ENCODE assay signal across 15 cellular contexts in the genomic region with DNA sequence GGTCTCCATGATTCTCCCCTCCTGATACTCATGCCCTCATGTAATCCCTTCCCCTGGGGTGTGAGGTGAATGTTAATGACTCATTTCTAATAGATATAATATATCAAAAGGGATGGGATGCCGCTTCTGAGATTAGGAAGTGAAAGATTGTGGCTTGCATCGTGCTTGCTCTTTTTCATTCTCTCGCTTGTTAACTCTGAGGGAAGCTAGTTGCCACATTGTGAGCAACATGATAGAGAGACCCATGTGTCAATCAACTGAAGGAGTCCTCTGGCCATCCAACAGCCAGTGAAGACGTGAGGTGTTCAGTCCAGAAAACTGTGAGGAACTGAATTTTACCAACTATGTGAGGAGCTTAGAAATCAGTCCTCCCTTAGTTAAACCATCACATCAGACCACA. TPM values are rescaled to one million over a fixed set of nuclear protein-coding genes. Genes with fewer than 3 reads are reported as not detected.
DNase-seq lines count a peak whose midpoint lies in the region; ATAC-seq lines count a peak whose summit lies in the region.
"Had no signal": no experiment of that assay in that cellular context is flagged by ENCODE, and none has a peak within 500 bp of the region (broad histone marks: within the 10 kb centered on the region; RNA-seq: fewer than 3 reads in every experiment).

No MANE protein-coding gene starts in this region.

- H3K9me3 ChIP-seq in HAP-1: no peaks in the 10 kb centered on the region
- H3K9me3 ChIP-seq: tibial artery had no signal

- H3K36me3 ChIP-seq in HAP-1 (replicated peaks): no peaks in the 10 kb centered on the region
- H3K36me3 ChIP-seq: tibial artery had no signal

- 0 out of 2 replicates have a peak, but pooled peaks cover 5% of the 10 kb centered on the region for H3K27me3 ChIP-seq in HAP-1 (ENCODE audit: low read depth)

- ATAC-seq in GM18858 (IDR thresholded peaks at IDR 0.05; ENCODE audit: unreplicated experiment) (peak; percentile 87), GM21360 (IDR thresholded peaks at IDR 0.05; ENCODE audit: unreplicated experiment) (peak; percentile 79), HG02973 (IDR thresholded peaks at IDR 0.05; ENCODE audit: unreplicated experiment) (peak; percentile 86)
- ATAC-seq: WTC11 had no signal

- DNase-seq in MV-4-11 (lab: John Stamatoyannopoulos, UW) (peak; percentile 64), HAP-1 (ENCODE audit: low spot score in 2 of 2) (no peak), occipital lobe (lab: John Stamatoyannopoulos, UW) (no peak), NCI-H146 treated with DMSO at 0.1 percent for 48 hours (lab: John Stamatoyannopoulos, UW; ENCODE audit: unreplicated experiment) (no peak), NCI-H524 (lab: John Stamatoyannopoulos, UW) (no peak)
- DNase-seq: NCI-H446, SIG-M5, tibial artery had no signal

- H3K4me1 ChIP-seq in HAP-1: 0 out of 2 replicates have a peak, but pooled peaks cover 2% of the 10 kb centered on the region
- H3K4me1 ChIP-seq: tibial artery had no signal

- H3K4me3 ChIP-seq in HAP-1: no peak overlapping the region
- H3K4me3 ChIP-seq: tibial artery had no signal

- in situ Hi-C loops in HAP-1 (cut with MboI; ENCODE audit: low sequenced_read_pairs): no loop called here

RNA-seq across cellular contexts. Expression of gene DRD3, which starts 28.9 kb away (rescaled TPM):
- not detected for total RNA-seq in occipital lobe
- total RNA-seq: epithelial cell of proximal tubule, mucosa of gallbladder, renal cortical epithelial cell had no signal

RNA-seq across cellular contexts. Expression of gene ZNF80, which starts 29.6 kb away (rescaled TPM):
- total RNA-seq in occipital lobe: not detected
- total RNA-seq: epithelial cell of proximal tubule, renal cortical epithelial cell, WTC11 had no signal
